In genomic region chr16:1330931-1331711, GRCh38 we compare ENCODE assay signal across 9 cellular contexts. TPM values are rescaled to one million over a fixed set of nuclear protein-coding genes. Genes with fewer than 3 reads are reported as not detected.
DNase-seq lines count a peak whose midpoint lies in the region; TF ChIP-seq lines count a peak whose summit lies in the region.
"Had no signal": no experiment of that assay in that cellular context is flagged by ENCODE, and none has a peak within 500 bp of the region (broad histone marks: within the 10 kb centered on the region; RNA-seq: fewer than 3 reads in every experiment).

No MANE protein-coding gene starts in this region.

- H3K27me3 ChIP-seq in CD8-positive, alpha-beta memory T cell (ENCODE audit: insufficient read depth, low read length, poor library complexity, severe bottlenecking): peaks cover 25% of the 10 kb centered on the region
- H3K27me3 ChIP-seq in trophoblast cell (ENCODE audit: insufficient read depth, low read length): peaks cover 37% of the 10 kb centered on the region

- H2AK5ac ChIP-seq in trophoblast cell (ENCODE audit: low read length): peak overlapping the region; percentile 90

- H3K27me3 Mint-ChIP-seq in CD8-positive, alpha-beta memory T cell: peaks cover 3 to 9% of the 10 kb centered on the region in 2 donors

- peak overlapping the region; percentile 41 for H2BK5ac ChIP-seq in trophoblast cell (ENCODE audit: low read depth, low read length, poor library complexity)

- peak overlapping the region; percentile 63 for H3K4me2 ChIP-seq in trophoblast cell (ENCODE audit: low read length)

- H3K4me3 ChIP-seq in CD8-positive, alpha-beta memory T cell (ENCODE audit: low read length): peak overlapping the region; percentile 40
- H3K4me3 ChIP-seq in LNCaP clone FGC (ENCODE audit: low read depth, low read length): peak overlapping the region; percentile 42
- H3K4me3 ChIP-seq in epithelial cell of esophagus (ENCODE audit: low read length): no peak overlapping the region
- no peak overlapping the region for H3K4me3 ChIP-seq in trophoblast cell (ENCODE audit: low read depth, low read length)
- H3K4me3 ChIP-seq: SJSA1 had no signal

- peaks cover 12 to 36% (median 14%) of the 10 kb centered on the region in 3 donors for H3K4me1 Mint-ChIP-seq in CD8-positive, alpha-beta memory T cell

- DNase-seq in CD8-positive, alpha-beta memory T cell: no peak
- no peak for DNase-seq in LNCaP clone FGC (ENCODE audit: low read depth)
- no peak for DNase-seq in epithelial cell of esophagus (ENCODE audit: low read depth)
- no peak for DNase-seq in trophoblast cell
- DNase-seq in HK-2 (ENCODE audit: unreplicated experiment): no peak
- no peak for DNase-seq in globus pallidus (ENCODE audit: low spot score)
- DNase-seq in NCI-H2227 (lab: John Stamatoyannopoulos, UW; ENCODE audit: unreplicated experiment): no peak
- no peak for DNase-seq in stimulated activated naive CD4-positive, alpha-beta T cell (lab: John Stamatoyannopoulos, UW)

- CTCF ChIA-PET in CD8-positive, alpha-beta memory T cell (lab: Charles Lee): interaction anchor here (1.5 kb wide), 1 partner anchor 369 kb away, joined by 3 read pairs; no protein-coding TSS in a partner anchor

- H2BK120ac ChIP-seq in trophoblast cell (ENCODE audit: insufficient read depth, low read length, poor library complexity): peak overlapping the region; percentile 64

- H3K4ac ChIP-seq in trophoblast cell (ENCODE audit: low read depth, low read length): peak overlapping the region; percentile 22

- POLR2A ChIA-PET in CD8-positive, alpha-beta memory T cell (lab: Charles Lee): interaction anchor here (0.6 to 2.2 kb wide), 2 partner anchors 22 to 875 kb away, joined by 5 to 7 read pairs; partner anchors contain the start of gene UBE2I

- TF ChIP-seq CTCF in LNCaP clone FGC (IDR thresholded peaks at IDR 0.05; ENCODE audit: control insufficient read depth, extremely low read depth, insufficient read depth): no peak
- TF ChIP-seq CTCF in epithelial cell of esophagus (IDR thresholded peaks at IDR 0.05; ENCODE audit: insufficient read depth, low read depth, low read length, missing control alignments): peak; percentile 16

- no peak overlapping the region for H3K9ac ChIP-seq in trophoblast cell (ENCODE audit: low read length)

- peak overlapping the region; percentile 57 to 93 (median 88) for H3K27ac Mint-ChIP-seq in CD8-positive, alpha-beta memory T cell

- no peak overlapping the region for H3K23ac ChIP-seq in trophoblast cell (ENCODE audit: low read length)

- peak overlapping the region; percentile 93 for H4K91ac ChIP-seq in trophoblast cell (ENCODE audit: low read depth, low read length)

- H3K9me3 ChIP-seq in CD8-positive, alpha-beta memory T cell (ENCODE audit: low read length): no peaks in the 10 kb centered on the region
- H3K9me3 ChIP-seq in trophoblast cell (ENCODE audit: insufficient read depth, low read depth, low read length): peaks cover 7% of the 10 kb centered on the region

- H3K4me1 ChIP-seq in CD8-positive, alpha-beta memory T cell (ENCODE audit: insufficient read depth, low read length): peaks cover 27% of the 10 kb centered on the region
- peaks cover 22 to 27% of the 10 kb centered on the region in 2 experiments for H3K4me1 ChIP-seq in trophoblast cell (ENCODE audit: control insufficient read depth in 1 of 2, insufficient read depth in 2 of 2, low read length in 2 of 2)

- H3K14ac ChIP-seq in trophoblast cell (ENCODE audit: low read length): peak overlapping the region; percentile 71

- no CpG with 5 or more reads among the region's 22 CpGs for WGBS in trophoblast cell (ENCODE audit: extremely low coverage, insufficient coverage, insufficient read length)

- no peaks in the 10 kb centered on the region for H3K36me3 ChIP-seq in CD8-positive, alpha-beta memory T cell (ENCODE audit: insufficient read depth, low read length)
- no peaks in the 10 kb centered on the region for H3K36me3 ChIP-seq in trophoblast cell (ENCODE audit: control insufficient read depth in 1 of 2, insufficient read depth in 2 of 2, low read length in 2 of 2)

- peak overlapping the region; percentile 57 for H4K12ac ChIP-seq in trophoblast cell (ENCODE audit: low read depth, low read length)

- peaks cover 0 to 5% (median 3%) of the 10 kb centered on the region in 3 donors for H3K36me3 Mint-ChIP-seq in CD8-positive, alpha-beta memory T cell

- H3K79me2 ChIP-seq in trophoblast cell (ENCODE audit: control insufficient read depth, insufficient read depth, low read length, poor library complexity): no peaks in the 10 kb centered on the region

- peak overlapping the region; percentile 78 for H4K8ac ChIP-seq in trophoblast cell (ENCODE audit: low read depth, low read length)

- H3K18ac ChIP-seq in trophoblast cell (ENCODE audit: low read length): peak overlapping the region; percentile 76

- peaks cover 0 to 2% (median 0%) of the 10 kb centered on the region in 5 donors for H3K9me3 Mint-ChIP-seq in CD8-positive, alpha-beta memory T cell

- peak overlapping the region; percentile 75 for H2AFZ ChIP-seq in trophoblast cell (ENCODE audit: insufficient read depth, low read length, poor library complexity)

- peak overlapping the region; percentile 92 for H2BK12ac ChIP-seq in trophoblast cell (ENCODE audit: low read length)

- peak overlapping the region; percentile 50 to 93 (median 81) for H3K4me3 Mint-ChIP-seq in CD8-positive, alpha-beta memory T cell

- H3K27ac ChIP-seq in CD8-positive, alpha-beta memory T cell (ENCODE audit: low read depth, low read length): peak overlapping the region; percentile 70
- H3K27ac ChIP-seq in trophoblast cell (ENCODE audit: low read depth, low read length): no peak overlapping the region
- H3K27ac ChIP-seq: SJSA1 had no signal

- peaks cover 9% of the 10 kb centered on the region for H3K79me1 ChIP-seq in trophoblast cell (ENCODE audit: low read length)

RNA-seq across cellular contexts. Expression of gene BAIAP3, which starts 2.3 kb away (rescaled TPM):
- total RNA-seq in CD8-positive, alpha-beta memory T cell: 1 to 10 TPM; 7.2 to 7.5 TPM
- polyA plus RNA-seq in CD8-positive, alpha-beta memory T cell: 8.3 TPM
- 2.1 and 2.5 TPM in 2 replicates for polyA plus RNA-seq in trophoblast cell (2013)

RNA-seq across cellular contexts. Expression of gene TSR3, which starts 20.6 kb away (rescaled TPM):
- total RNA-seq in CD8-positive, alpha-beta memory T cell: 100 to 1,000 TPM in 1 of 2 experiments, 10 to 100 TPM in 1; 91.8 to 102 TPM
- polyA plus RNA-seq in CD8-positive, alpha-beta memory T cell: 109 TPM
- 34.9 and 35.3 TPM in 2 replicates for polyA plus RNA-seq in trophoblast cell (2013)

RNA-seq across cellular contexts. Expression of gene GNPTG, which starts 20.6 kb away (rescaled TPM):
- 10 to 100 TPM; 32.3 to 34.4 TPM for total RNA-seq in CD8-positive, alpha-beta memory T cell
- 63.3 TPM for polyA plus RNA-seq in CD8-positive, alpha-beta memory T cell
- polyA plus RNA-seq in trophoblast cell (2013): 23.8 and 24.6 TPM in 2 replicates

RNA-seq across cellular contexts. Expression of gene UBE2I, which starts 21.7 kb away (rescaled TPM):
- 100 to 1,000 TPM; 238 to 257 TPM for total RNA-seq in CD8-positive, alpha-beta memory T cell
- 101 TPM for polyA plus RNA-seq in CD8-positive, alpha-beta memory T cell
- polyA plus RNA-seq in trophoblast cell (2013): 191 and 198 TPM in 2 replicates

Comparison
In these comparisons a context has a peak if more than half of its experiments do, and no peak if none do; other contexts are left out.
1. H3K4me3 ChIP-seq: peak in CD8-positive, alpha-beta memory T cell (single experiment) and LNCaP clone FGC (single experiment); none in epithelial cell of esophagus (single experiment) and trophoblast cell (single experiment).